2 cellular contexts compared by ENCODE assay signal in genomic region chr21:14290584-14290983, GRCh38.
A peak's percentile ranks its signal among the peaks of the same experiment; 100 is the strongest.
TF ChIP-seq lines count a peak whose summit lies in the region.

No MANE protein-coding gene starts in this region.

TF ChIP-seq in GM23338, 12 proteins besides CTCF, POLR2A, EP300 and RAD21:
- TF ChIP-seq ZNF462 (CRISPR knock-in tag; IDR thresholded peaks at IDR 0.05) (no peak), POLR2AphosphoS5 (IDR thresholded peaks at IDR 0.05; ENCODE audit: low read depth) (no peak), STAT1 (IDR thresholded peaks at IDR 0.05; ENCODE audit: unreplicated experiment) (no peak), REST (IDR thresholded peaks at IDR 0.05; ENCODE audit: unreplicated experiment) (no peak), JUNB (IDR thresholded peaks at IDR 0.05; ENCODE audit: unreplicated experiment) (no peak), CREB1 (CRISPR knock-in tag; IDR thresholded peaks at IDR 0.05; ENCODE audit: low read depth) (no peak), NANOG (IDR thresholded peaks at IDR 0.05; ENCODE audit: borderline replicate concordance) (no peak), ZNF114 (CRISPR knock-in tag; IDR thresholded peaks at IDR 0.05) (no peak), EZH2phosphoT487 (IDR thresholded peaks at IDR 0.05; ENCODE audit: unreplicated experiment) (no peak), EZH2 (IDR thresholded peaks at IDR 0.05; ENCODE audit: low read depth, unreplicated experiment) (no peak), ZNF331 (CRISPR knock-in tag; IDR thresholded peaks at IDR 0.05; ENCODE audit: low read depth) (no peak), ETS1 (IDR thresholded peaks at IDR 0.05) (no peak)

TF ChIP-seq in K562, 482 proteins besides CTCF, POLR2A, EP300 and RAD21 (continued from another document and continues in another):
- 0 out of 2 replicates have a peak, but pooled peaks have one; percentile 32 for TF ChIP-seq DMBX1 (CRISPR knock-in tag; IDR thresholded peaks at IDR 0.05; ENCODE audit: borderline replicate concordance)
- no peak for TF ChIP-seq RB1 (IDR thresholded peaks at IDR 0.05; ENCODE audit: low read depth)
- TF ChIP-seq CC2D1A (IDR thresholded peaks at IDR 0.05) = no peak
- TF ChIP-seq ZBTB5 (IDR thresholded peaks at IDR 0.05) = no peak
- no peak for TF ChIP-seq DACH1 (IDR thresholded peaks at IDR 0.05; ENCODE audit: partially characterized antibody)
- no peak for TF ChIP-seq CBX8 (IDR thresholded peaks at IDR 0.05; ENCODE audit: borderline replicate concordance, extremely low read depth, low read depth, low read length, poor library complexity, severe bottlenecking)
- TF ChIP-seq MYBL2 (IDR thresholded peaks at IDR 0.05; ENCODE audit: low read depth) = 0 out of 2 replicates have a peak, but pooled peaks have one; percentile 11
- TF ChIP-seq MYBL2 (CRISPR knock-in tag; IDR thresholded peaks at IDR 0.05; ENCODE audit: borderline replicate concordance) = no peak
- no peak for TF ChIP-seq BRCA1 (IDR thresholded peaks at IDR 0.05)
- TF ChIP-seq BRCA1 (CRISPR knock-in tag; IDR thresholded peaks at IDR 0.05) = no peak
- no peak for TF ChIP-seq ZNF384 (IDR thresholded peaks at IDR 0.05; ENCODE audit: low read depth, low read length)
- TF ChIP-seq SMAD3 (CRISPR knock-in tag; conservative IDR thresholded peaks at IDR 0.05) = no peak
- TF ChIP-seq ZEB2 (IDR thresholded peaks at IDR 0.05) = no peak
- no peak for TF ChIP-seq ATF6 (CRISPR knock-in tag; IDR thresholded peaks at IDR 0.05)
- peak; percentile 44; the same call in 1 of the 2 replicates for TF ChIP-seq SMARCA4 (IDR thresholded peaks at IDR 0.05)
- no peak for TF ChIP-seq GABPA (tag; conservative IDR thresholded peaks at IDR 0.05; ENCODE audit: low read depth)
- no peak for TF ChIP-seq MTA1 (IDR thresholded peaks at IDR 0.05; ENCODE audit: borderline replicate concordance)
- no peak for TF ChIP-seq SMAD4 (CRISPR knock-in tag; conservative IDR thresholded peaks at IDR 0.05)
- TF ChIP-seq EGR1 (conservative IDR thresholded peaks at IDR 0.05) = no peak
- no peak for TF ChIP-seq KLF6 (CRISPR knock-in tag; IDR thresholded peaks at IDR 0.05; ENCODE audit: borderline replicate concordance)
- no peak for TF ChIP-seq TRIM25 (IDR thresholded peaks at IDR 0.05; ENCODE audit: borderline replicate concordance)
- no peak for TF ChIP-seq EZH2 (IDR thresholded peaks at IDR 0.05; ENCODE audit: borderline replicate concordance, low read depth, low read length)
- TF ChIP-seq POLR2H (tag; IDR thresholded peaks at IDR 0.05; ENCODE audit: low read depth) = no peak
- TF ChIP-seq NELFE (IDR thresholded peaks at IDR 0.05; ENCODE audit: insufficient read depth, insufficient read length) = no peak
- TF ChIP-seq KLF13 (tag; IDR thresholded peaks at IDR 0.05; ENCODE audit: borderline replicate concordance, low read depth) = no peak
- no peak for TF ChIP-seq PRPF4 (IDR thresholded peaks at IDR 0.05; ENCODE audit: insufficient read depth, low read depth, low read length, poor library complexity, severe bottlenecking)
- peak; percentile 93 for TF ChIP-seq C11orf30 (IDR thresholded peaks at IDR 0.05; ENCODE audit: low read depth)
- TF ChIP-seq ZNF398 (CRISPR knock-in tag; IDR thresholded peaks at IDR 0.05) = no peak
- TF ChIP-seq ZNF354B (CRISPR knock-in tag; IDR thresholded peaks at IDR 0.05) = no peak
- no peak for TF ChIP-seq RFX5 (IDR thresholded peaks at IDR 0.05; ENCODE audit: low read depth, low read length)
- 0 out of 2 replicates have a peak, but pooled peaks have one; percentile 17 for TF ChIP-seq CTBP1 (IDR thresholded peaks at IDR 0.05; ENCODE audit: borderline replicate concordance)
- no peak for TF ChIP-seq ZNF717 (CRISPR knock-in tag; IDR thresholded peaks at IDR 0.05)
- TF ChIP-seq NR4A1 (CRISPR knock-in tag; IDR thresholded peaks at IDR 0.05) = no peak
- no peak for TF ChIP-seq NR4A1 (tag; IDR thresholded peaks at IDR 0.05)
- TF ChIP-seq MAFG (tag; conservative IDR thresholded peaks at IDR 0.05) = peak; percentile 96
- no peak for TF ChIP-seq KAT2B (IDR thresholded peaks at IDR 0.05; ENCODE audit: low read depth, low read length)
- no peak for TF ChIP-seq ZFP91 (CRISPR knock-in tag; IDR thresholded peaks at IDR 0.05)
- TF ChIP-seq ZNF174 (CRISPR knock-in tag; IDR thresholded peaks at IDR 0.05) = no peak
- no peak for TF ChIP-seq ATF4 (CRISPR knock-in tag; IDR thresholded peaks at IDR 0.05)
- no peak for TF ChIP-seq ZNF609 (CRISPR knock-in tag; IDR thresholded peaks at IDR 0.05; ENCODE audit: borderline replicate concordance)
- 0 out of 2 replicates have a peak, but pooled peaks have one; percentile 26 for TF ChIP-seq JUN (IDR thresholded peaks at IDR 0.05; ENCODE audit: borderline replicate concordance, low read depth, low read length)
- no peak for TF ChIP-seq JUN (CRISPR knock-in tag; IDR thresholded peaks at IDR 0.05; ENCODE audit: borderline replicate concordance)
- TF ChIP-seq RHOXF2B (CRISPR knock-in tag; conservative IDR thresholded peaks at IDR 0.05) = no peak
- no peak for TF ChIP-seq NFIC (IDR thresholded peaks at IDR 0.05)
- TF ChIP-seq CEBPG (CRISPR knock-in tag; IDR thresholded peaks at IDR 0.05) = peak; percentile 46; the same call in 1 of the 2 replicates
- TF ChIP-seq CEBPG (tag; conservative IDR thresholded peaks at IDR 0.05 in 1 of 2, IDR thresholded peaks at IDR 0.05 in 1 of 2) = no peak; a peak in 1 of 4 replicates
- TF ChIP-seq ZKSCAN1 (IDR thresholded peaks at IDR 0.05; ENCODE audit: low read depth, low read length) = no peak
- TF ChIP-seq SIN3B (IDR thresholded peaks at IDR 0.05; ENCODE audit: low read depth) = no peak
- no peak for TF ChIP-seq ELF1 (tag; IDR thresholded peaks at IDR 0.05)
- no peak for TF ChIP-seq U2AF1 (optimal IDR thresholded peaks at IDR 0.05; ENCODE audit: low read depth, low read length)
- TF ChIP-seq GTF2A2 (tag; IDR thresholded peaks at IDR 0.05) = no peak
- 0 out of 2 replicates have a peak, but pooled peaks have one; percentile 19 for TF ChIP-seq SMARCE1 (IDR thresholded peaks at IDR 0.05)
